Comparison of ENCODE assay signal across 17 cellular contexts in genomic region chr14:102120888-102121287, GRCh38. TPM values are rescaled to one million over a fixed set of nuclear protein-coding genes. Genes with fewer than 3 reads are reported as not detected.
A peak's percentile ranks its signal among the peaks of the same experiment; 100 is the strongest.
DNase-seq lines count a peak whose midpoint lies in the region; ATAC-seq, FAIRE-seq and TF ChIP-seq lines count a peak whose summit lies in the region.
"Had no signal": no experiment of that assay in that cellular context is flagged by ENCODE, and none has a peak within 500 bp of the region (broad histone marks: within the 10 kb centered on the region; RNA-seq: fewer than 3 reads in every experiment).

No MANE protein-coding gene starts in this region.

- no peaks in the 10 kb centered on the region for H3K4me1 ChIP-seq in colonic mucosa

- H3K4me1 Mint-ChIP-seq in WTC11 = peaks cover 12% of the 10 kb centered on the region

- no peaks in the 10 kb centered on the region for H3K27me3 Mint-ChIP-seq in WTC11 (ENCODE audit: low read depth)
- H3K27me3 Mint-ChIP-seq: CD4-positive, alpha-beta T cell had no signal

- CTCF ChIA-PET in WTC11 (lab: Charles Lee) = no interaction called here

- peaks cover 2% of the 10 kb centered on the region; the same call in 1 of the 2 replicates for H3K36me3 Mint-ChIP-seq in WTC11

- no peak for ATAC-seq in WTC11
- no peak for ATAC-seq in HG03439 (IDR thresholded peaks at IDR 0.05; ENCODE audit: unreplicated experiment)
- ATAC-seq: HCT116 had no signal

- DNase-seq in HTR-8/SVneo (ENCODE audit: insufficient read length, low spot score) (no peak), WTC11 (ENCODE audit: low spot score) (no peak), mesenteric fat pad (ENCODE audit: low spot score) (peak; percentile 47), urothelium cell line (ENCODE audit: low spot score) (no peak), colonic mucosa (no peak)
- DNase-seq: ACHN; AML-193; Caco-2; CD4-positive, alpha-beta T cell; GF-D8; GOT3; H7 had no signal

- POLR2A ChIA-PET in WTC11 (lab: Charles Lee) = no interaction called here

- peak; percentile 28 for FAIRE-seq in HTR-8/SVneo (lab: Jason Lieb, UNC)
- no peak for FAIRE-seq in urothelium cell line (lab: Jason Lieb, UNC)
- FAIRE-seq: A204.1, D721Med had no signal

- no peak overlapping the region for H3K4me3 ChIP-seq in colonic mucosa

- no peaks in the 10 kb centered on the region for H3K27me3 ChIP-seq in colonic mucosa

- H3K4me3 Mint-ChIP-seq in WTC11 = no peak overlapping the region
- H3K4me3 Mint-ChIP-seq: CD4-positive, alpha-beta T cell had no signal

- intact Hi-C loops in colonic mucosa (cut with DNase I) = no loop called here

- no peaks in the 10 kb centered on the region for H3K9me3 ChIP-seq in colonic mucosa

- no peak overlapping the region for H3K9ac ChIP-seq in colonic mucosa (ENCODE audit: low read depth in 2 of 2, low read length in 2 of 2)

- TF ChIP-seq CTCF in WTC11 (IDR thresholded peaks at IDR 0.05) (no peak), colonic mucosa (IDR thresholded peaks at IDR 0.05) (no peak)

- no peak overlapping the region for H3K27ac ChIP-seq in colonic mucosa
- H3K27ac ChIP-seq: C4-2B had no signal

- peaks cover 11% of the 10 kb centered on the region for H3K9me3 Mint-ChIP-seq in WTC11
- H3K9me3 Mint-ChIP-seq: CD4-positive, alpha-beta T cell had no signal

- no peak overlapping the region for H3K27ac Mint-ChIP-seq in WTC11
- H3K27ac Mint-ChIP-seq: CD4-positive, alpha-beta T cell had no signal

- H3K36me3 ChIP-seq in colonic mucosa = no peaks in the 10 kb centered on the region

TF ChIP-seq in WTC11, 78 proteins besides CTCF, POLR2A, EP300 and RAD21:
- TF ChIP-seq GRHL2 (CRISPR knock-in tag; IDR thresholded peaks at IDR 0.05; ENCODE audit: insufficient replicate concordance, severe bottlenecking) (no peak), MLX (CRISPR knock-in tag; IDR thresholded peaks at IDR 0.05) (no peak), ZNF121 (CRISPR knock-in tag; IDR thresholded peaks at IDR 0.05) (peak; percentile 95), USF1 (CRISPR knock-in tag; IDR thresholded peaks at IDR 0.05) (no peak)

RNA-seq across cellular contexts. Expression of gene WDR20, which starts 18.8 kb away (rescaled TPM):
- 25.6 to 27.5 TPM (median 25.9 TPM) in 3 replicates for total RNA-seq in WTC11 (2021)
- total RNA-seq in mesenteric fat pad = 34.1 TPM
- total RNA-seq in colonic mucosa = 10 to 100 TPM; 30.0 to 31.2 TPM

RNA-seq across cellular contexts. Expression of gene HSP90AA1, which starts 34.0 kb away (rescaled TPM):
- total RNA-seq in WTC11 (2021) = 808 to 842 TPM (median 832 TPM) in 3 replicates
- total RNA-seq in mesenteric fat pad = 473 TPM
- 1,000 to 10,000 TPM in 1 of 2 donors, 100 to 1,000 TPM in 1; 357 to 1,349 TPM for total RNA-seq in colonic mucosa
